In genomic region chr6:35453236-35453635, GRCh38 we compare ENCODE assay signal across 1 cellular context.
TF ChIP-seq lines count a peak whose summit lies in the region.

No MANE protein-coding gene starts in this region.

TF ChIP-seq in IMR-90, 13 proteins besides CTCF, POLR2A, EP300 and RAD21 (continued from another document):
- no peak for TF ChIP-seq USF2 (IDR thresholded peaks at IDR 0.05; ENCODE audit: low read depth, low read length)
- no peak for TF ChIP-seq SMC3 (IDR thresholded peaks at IDR 0.05; ENCODE audit: low read depth, low read length)
- TF ChIP-seq ELK1 (IDR thresholded peaks at IDR 0.05; ENCODE audit: borderline replicate concordance, low read depth, low read length): no peak
- TF ChIP-seq RFX5 (IDR thresholded peaks at IDR 0.05; ENCODE audit: low read depth, low read length): no peak
- no peak for TF ChIP-seq MAZ (IDR thresholded peaks at IDR 0.05; ENCODE audit: borderline replicate concordance, low read depth, low read length)
- TF ChIP-seq MXI1 (IDR thresholded peaks at IDR 0.05; ENCODE audit: borderline replicate concordance, low read depth, low read length): no peak
- no peak for TF ChIP-seq MAFK (IDR thresholded peaks at IDR 0.05; ENCODE audit: low read depth, low read length)
